ENCODE assay signal across 1 cellular context in genomic region chr10:84147347-84147746, GRCh38.
TF ChIP-seq lines count a peak whose summit lies in the region.

No MANE protein-coding gene starts in this region.

TF ChIP-seq in HepG2, 621 proteins besides CTCF, POLR2A, EP300 and RAD21:
- TF ChIP-seq SAP130 (CRISPR knock-in tag; IDR thresholded peaks at IDR 0.05; ENCODE audit: low read depth), result no peak
- no peak for TF ChIP-seq PBX2 (CRISPR knock-in tag; IDR thresholded peaks at IDR 0.05)
- no peak for TF ChIP-seq ZNF660 (CRISPR knock-in tag; IDR thresholded peaks at IDR 0.05; ENCODE audit: borderline replicate concordance, low read depth)
- TF ChIP-seq ZNF33A (CRISPR knock-in tag; IDR thresholded peaks at IDR 0.05; ENCODE audit: borderline replicate concordance), result no peak
- TF ChIP-seq MIER2 (CRISPR knock-in tag; IDR thresholded peaks at IDR 0.05), result no peak
- no peak for TF ChIP-seq PCBP2 (optimal IDR thresholded peaks at IDR 0.05; ENCODE audit: low read depth, low read length, poor library complexity, severe bottlenecking)
- no peak for TF ChIP-seq ZNF207 (IDR thresholded peaks at IDR 0.05; ENCODE audit: borderline replicate concordance)
